18 cellular contexts compared by ENCODE assay signal in the genomic region with DNA sequence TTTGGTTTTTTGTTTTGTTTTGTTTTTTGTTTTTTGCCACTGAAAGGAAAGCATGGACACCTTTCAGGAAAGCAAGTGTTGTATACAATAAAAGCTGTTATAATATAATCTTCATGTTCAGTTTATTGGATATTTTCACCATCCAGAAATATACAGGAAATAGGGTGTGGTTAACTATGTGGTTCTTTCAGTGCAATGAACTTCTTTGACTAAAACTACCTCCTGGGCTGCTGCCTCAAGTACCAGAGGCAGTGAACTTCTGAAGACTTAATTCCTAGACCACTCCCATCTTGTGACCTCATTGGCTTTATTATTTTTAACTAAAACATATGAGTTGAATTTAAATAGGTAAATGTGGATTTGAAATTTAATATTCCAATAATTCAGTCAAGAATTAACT. TPM values are rescaled to one million over a fixed set of nuclear protein-coding genes. Genes with fewer than 3 reads are reported as not detected.
DNase-seq lines count a peak whose midpoint lies in the region; ATAC-seq, FAIRE-seq and TF ChIP-seq lines count a peak whose summit lies in the region.
"Had no signal": no experiment of that assay in that cellular context is flagged by ENCODE, and none has a peak within 500 bp of the region (broad histone marks: within the 10 kb centered on the region; RNA-seq: fewer than 3 reads in every experiment).

No MANE protein-coding gene starts in this region.

- TF ChIP-seq EP300 in K562 (IDR thresholded peaks at IDR 0.05; ENCODE audit: low read length), result no peak

- H3K9me3 Mint-ChIP-seq in activated CD8-positive, alpha-beta memory T cell treated with anti-CD3 and anti-CD28 coated beads, Interleukin-2, amount 10 ng/mL, durations not matched to agents 7 days and 5 days (ENCODE audit: low read depth), result peaks cover 6% of the 10 kb centered on the region
- H3K9me3 Mint-ChIP-seq in naive thymus-derived CD8-positive, alpha-beta T cell, result no peaks in the 10 kb centered on the region

- H3K36me3 Mint-ChIP-seq in activated CD8-positive, alpha-beta memory T cell treated with anti-CD3 and anti-CD28 coated beads, Interleukin-2, amount 10 ng/mL, durations not matched to agents 7 days and 5 days, result no peaks in the 10 kb centered on the region
- no peaks in the 10 kb centered on the region for H3K36me3 Mint-ChIP-seq in naive thymus-derived CD8-positive, alpha-beta T cell

- ATAC-seq in activated CD8-positive, alpha-beta memory T cell treated with anti-CD3 and anti-CD28 coated beads, Interleukin-2, amount 10 ng/mL, durations not matched to agents 7 days and 5 days, result peak; percentile 70
- ATAC-seq in K562 (no peak), GM18511 (IDR thresholded peaks at IDR 0.05; ENCODE audit: unreplicated experiment) (no peak), GM18909 (IDR thresholded peaks at IDR 0.05; ENCODE audit: poor library complexity, unreplicated experiment) (no peak)
- peak; percentile 81 to 90 for ATAC-seq in naive thymus-derived CD8-positive, alpha-beta T cell
- ATAC-seq: A549 had no signal

- POLR2A ChIA-PET in K562 (lab: Yijun Ruan, JAX), result no interaction called here
- POLR2A ChIA-PET in naive thymus-derived CD8-positive, alpha-beta T cell (lab: Charles Lee), result interaction anchor here (2.2 kb wide), 1 partner anchor 135 kb away, joined by 6 read pairs; no protein-coding TSS in a partner anchor
- POLR2A ChIA-PET in A673 (lab: Charles Lee; ENCODE audit: low non-redundant PET), result no interaction called here

- TF ChIP-seq RAD21 in K562 (CRISPR knock-in tag; conservative IDR thresholded peaks at IDR 0.05 in 1 of 2, IDR thresholded peaks at IDR 0.05 in 1 of 2), result no peak

- FAIRE-seq in K562 (lab: Jason Lieb, UNC), result no peak
- FAIRE-seq: A549, H1, HTR-8/SVneo had no signal

- H3K9me3 ChIP-seq in K562 (replicated peaks; ENCODE audit: control insufficient read depth, insufficient read depth, low read depth, low read length) (no peaks in the 10 kb centered on the region), A673 (ENCODE audit: low read depth, low read length, poor library complexity, severe bottlenecking) (no peaks in the 10 kb centered on the region)
- H3K9me3 ChIP-seq: A549 had no signal

- H3K79me2 ChIP-seq in K562 (ENCODE audit: control insufficient read depth, insufficient read depth, low read length), result no peaks in the 10 kb centered on the region

- in situ Hi-C loops in K562 (cut with MboI), result no loop called here

- TF ChIP-seq CTCF in K562 (IDR thresholded peaks at IDR 0.05 in 2 of 3, conservative IDR thresholded peaks at IDR 0.05 in 1 of 3; ENCODE audit: insufficient read depth in 2 of 3, low read depth in 1 of 3, low read length in 3 of 3) (no peak), A673 (conservative IDR thresholded peaks at IDR 0.05; ENCODE audit: low read depth, low read length) (no peak)

- no peak overlapping the region for H3K27ac Mint-ChIP-seq in activated CD8-positive, alpha-beta memory T cell treated with anti-CD3 and anti-CD28 coated beads, Interleukin-2, amount 10 ng/mL, durations not matched to agents 7 days and 5 days
- peak overlapping the region in 9 of 10 donors; percentile 37 to 85 (median 71) for H3K27ac Mint-ChIP-seq in naive thymus-derived CD8-positive, alpha-beta T cell
- H3K27ac Mint-ChIP-seq: HFFc6 had no signal

- no peak for TF ChIP-seq POLR2A in K562 (conservative IDR thresholded peaks at IDR 0.05)

- no peak for DNase-seq in activated CD8-positive, alpha-beta memory T cell treated with anti-CD3 and anti-CD28 coated beads, Interleukin-2, amount 10 ng/mL, durations not matched to agents 7 days and 5 days
- DNase-seq in activated CD8-positive, alpha-beta memory T cell treated with anti-CD3 and anti-CD28 coated beads for 24 hours, result no peak
- DNase-seq in MV-4-11 (lab: John Stamatoyannopoulos, UW), result peak; percentile 18
- DNase-seq in K562 (ENCODE audit: extremely low read depth in 1 of 4, low spot score in 3 of 4), result no peak
- DNase-seq in naive thymus-derived CD8-positive, alpha-beta T cell, result peak in 4 of 10 donors; percentile 11 to 54 (median 28)
- no peak for DNase-seq in A673 (ENCODE audit: low spot score)
- DNase-seq: HFFc6, KBM-7, MG63, NCI-H1436, NCI-H2081 treated with DMSO at 0.1 percent for 48 hours, NCI-H2227 treated with DMSO at 0.1 percent for 48 hours, NCI-H526 had no signal

- BruUV-seq in K562 (replicated peaks; lab: Mats Ljungman, UMichigan) (no TSS peak), A673 (replicated peaks; lab: Mats Ljungman, UMichigan) (no TSS peak)

- H3K4me3 ChIP-seq in K562 (no peak overlapping the region), A673 (ENCODE audit: low read depth, low read length, poor library complexity, severe bottlenecking) (no peak overlapping the region)
- H3K4me3 ChIP-seq: A549, MG63 had no signal

- H3K36me3 ChIP-seq in K562 (ENCODE audit: control insufficient read depth, insufficient read depth, low read length) (no peaks in the 10 kb centered on the region), A673 (ENCODE audit: insufficient read depth, low read length, poor library complexity, severe bottlenecking) (no peaks in the 10 kb centered on the region)
- H3K36me3 ChIP-seq: MG63 had no signal

- CTCF ChIA-PET in activated CD8-positive, alpha-beta memory T cell treated with anti-CD3 and anti-CD28 coated beads, Interleukin-2, amount 10 ng/mL, durations not matched to agents 7 days and 5 days (lab: Charles Lee), result no interaction called here
- CTCF ChIA-PET in K562 (lab: Yijun Ruan, JAX; ENCODE audit: low intra/inter-chr PET ratio) (no interaction called here), A673 (lab: Charles Lee) (no interaction called here)

- intact Hi-C loops in K562 (cut with micrococcal nuclease), result no loop called here
- intact Hi-C loops in A673 (cut with micrococcal nuclease; ENCODE audit: unreplicated experiment), result no loop called here

- no peaks in the 10 kb centered on the region for H3K27me3 Mint-ChIP-seq in activated CD8-positive, alpha-beta memory T cell treated with anti-CD3 and anti-CD28 coated beads, Interleukin-2, amount 10 ng/mL, durations not matched to agents 7 days and 5 days
- no peaks in the 10 kb centered on the region for H3K27me3 Mint-ChIP-seq in naive thymus-derived CD8-positive, alpha-beta T cell

- no peaks in the 10 kb centered on the region for H4K20me1 ChIP-seq in K562 (replicated peaks; ENCODE audit: control insufficient read depth, insufficient read depth, low read length)

- H3K4me1 ChIP-seq in K562 (replicated peaks in 1 of 2; ENCODE audit: control insufficient read depth in 2 of 2, insufficient read depth in 2 of 2, low read length in 2 of 2) (no peaks in the 10 kb centered on the region; a peak in 2 of 5 replicates), A673 (ENCODE audit: insufficient read depth, low read length, poor library complexity, severe bottlenecking) (no peaks in the 10 kb centered on the region)
- H3K4me1 ChIP-seq: A549 had no signal

- H3K27me3 ChIP-seq in K562 (ENCODE audit: control insufficient read depth in 2 of 2, insufficient read depth in 2 of 2, low read length in 2 of 2) (no peaks in the 10 kb centered on the region), A673 (replicated peaks; ENCODE audit: insufficient read depth, low read depth, low read length, poor library complexity) (no peaks in the 10 kb centered on the region)
- H3K27me3 ChIP-seq: MG63 had no signal

- no peak overlapping the region for H3K4me2 ChIP-seq in K562 (ENCODE audit: insufficient read depth, low read length)
- H3K4me2 ChIP-seq: A549 had no signal

- 0 out of 2 replicates have a peak overlapping the region, but pooled peaks have one; percentile 14 for H2AFZ ChIP-seq in K562 (ENCODE audit: low read depth, low read length)

- H3K4me3 Mint-ChIP-seq in activated CD8-positive, alpha-beta memory T cell treated with anti-CD3 and anti-CD28 coated beads, Interleukin-2, amount 10 ng/mL, durations not matched to agents 7 days and 5 days, result no peak overlapping the region
- H3K4me3 Mint-ChIP-seq in naive thymus-derived CD8-positive, alpha-beta T cell, result peak overlapping the region in 6 of 10 donors; percentile 8 to 42 (median 23)
- H3K4me3 Mint-ChIP-seq: HFFc6 had no signal

- H3K9me1 ChIP-seq in K562 (ENCODE audit: control insufficient read depth, insufficient read depth, low read length), result no peaks in the 10 kb centered on the region

- no peak overlapping the region for H3K27ac ChIP-seq in K562 (ENCODE audit: extremely low read depth, low read depth, low read length)
- no peak overlapping the region for H3K27ac ChIP-seq in A673 (ENCODE audit: low read depth, low read length, poor library complexity, severe bottlenecking)
- H3K27ac ChIP-seq: A549 had no signal

- peaks cover 14% of the 10 kb centered on the region for H3K4me1 Mint-ChIP-seq in activated CD8-positive, alpha-beta memory T cell treated with anti-CD3 and anti-CD28 coated beads, Interleukin-2, amount 10 ng/mL, durations not matched to agents 7 days and 5 days
- peaks cover 20 to 51% (median 40%) of the 10 kb centered on the region in 4 donors for H3K4me1 Mint-ChIP-seq in naive thymus-derived CD8-positive, alpha-beta T cell

- H3K9ac ChIP-seq in K562 (ENCODE audit: insufficient read depth in 1 of 2, low read depth in 2 of 2, low read length in 2 of 2), result no peak overlapping the region

TF ChIP-seq in K562, 482 proteins besides CTCF, POLR2A, EP300 and RAD21 (continues in another document):
- TF ChIP-seq ZFX (CRISPR knock-in tag; IDR thresholded peaks at IDR 0.05) (no peak), ZSCAN32 (CRISPR knock-in tag; IDR thresholded peaks at IDR 0.05) (no peak), ZKSCAN3 (CRISPR knock-in tag; IDR thresholded peaks at IDR 0.05) (no peak)

RNA-seq across cellular contexts. Expression of a gene that starts 27.1 kb away (rescaled TPM):
- 100 to 1,000 TPM; 143 to 214 TPM for total RNA-seq in activated CD8-positive, alpha-beta memory T cell treated with anti-CD3 and anti-CD28 coated beads, Interleukin-2, amount 10 ng/mL, durations not matched to agents 7 days and 5 days
- total RNA-seq in K562 (2011; cell fraction: chromatin; rRNA removed; ENCODE audit: low replicate concordance), result 113 and 226 TPM in 2 replicates
- 55.0 and 70.3 TPM in 2 replicates for total RNA-seq in K562 (2011; cell fraction: nucleolus; rRNA removed)
- 125 and 183 TPM in 2 replicates for total RNA-seq in K562 (2011; cell fraction: nucleoplasm; rRNA removed)
- total RNA-seq in K562 (2014; rRNA removed) (56.6 and 68.6 TPM in 2 replicates), K562 (2014; rRNA removed; fragmentation: Illumina TruSeq; extraction: Trizol) (110 and 132 TPM in 2 replicates), K562 (2015; rRNA removed; fragmentation: Illumina TruSeq; extraction: Trizol) (74.0 and 83.3 TPM in 2 replicates), K562 (2021) (125 and 150 TPM in 2 replicates), A673 (2021) (186 and 220 TPM in 2 replicates)
- polyA plus RNA-seq in K562 (2011; rRNA removed) (129 and 171 TPM in 2 replicates), K562 (2014; fragmentation: Illumina TruSeq; extraction: Trizol) (36.6 and 37.2 TPM in 2 replicates), K562 (2014; fragmentation: Nextera tagmentation; extraction: Ambion mirVana) (10 to 100 TPM; 19.6 to 90.2 TPM), K562 (2014; rRNA removed) (36.7 and 39.9 TPM in 2 replicates)
- polyA plus RNA-seq in K562 (2011; cell fraction: cytosol; rRNA removed), result 42.5 and 49.5 TPM in 2 replicates
- 154 and 172 TPM in 2 replicates for polyA plus RNA-seq in K562 (2011; cell fraction: nucleus; rRNA removed)
- 19.3 and 54.6 TPM in 2 replicates for polyA plus RNA-seq in K562 (2012)
- polyA minus RNA-seq in K562 (2011; rRNA and poly(A)+ RNA removed), result 706 and 847 TPM in 2 replicates
- 193 and 353 TPM in 2 replicates for polyA minus RNA-seq in K562 (2011; cell fraction: cytosol; rRNA and poly(A)+ RNA removed)
- polyA minus RNA-seq in K562 (2011; cell fraction: nucleus; rRNA and poly(A)+ RNA removed), result 137 and 171 TPM in 2 replicates
- 100 to 1,000 TPM; 138 to 160 TPM for total RNA-seq in naive thymus-derived CD8-positive, alpha-beta T cell
- 10 to 100 TPM; 23.4 to 34.7 (median 33.7) TPM for polyA plus RNA-seq in naive thymus-derived CD8-positive, alpha-beta T cell

Comparison
In these comparisons a context has a peak if more than half of its experiments do, and no peak if none do; other contexts are left out.
1. ATAC-seq: peak in activated CD8-positive, alpha-beta memory T cell treated with anti-CD3 and anti-CD28 coated beads, Interleukin-2, amount 10 ng/mL, durations not matched to agents 7 days and 5 days (single experiment) and naive thymus-derived CD8-positive, alpha-beta T cell (2 of 2); none in K562 (single experiment), GM18511 (single experiment) and GM18909 (single experiment).